ENCODE assay signal across 8 cellular contexts in the genomic region with DNA sequence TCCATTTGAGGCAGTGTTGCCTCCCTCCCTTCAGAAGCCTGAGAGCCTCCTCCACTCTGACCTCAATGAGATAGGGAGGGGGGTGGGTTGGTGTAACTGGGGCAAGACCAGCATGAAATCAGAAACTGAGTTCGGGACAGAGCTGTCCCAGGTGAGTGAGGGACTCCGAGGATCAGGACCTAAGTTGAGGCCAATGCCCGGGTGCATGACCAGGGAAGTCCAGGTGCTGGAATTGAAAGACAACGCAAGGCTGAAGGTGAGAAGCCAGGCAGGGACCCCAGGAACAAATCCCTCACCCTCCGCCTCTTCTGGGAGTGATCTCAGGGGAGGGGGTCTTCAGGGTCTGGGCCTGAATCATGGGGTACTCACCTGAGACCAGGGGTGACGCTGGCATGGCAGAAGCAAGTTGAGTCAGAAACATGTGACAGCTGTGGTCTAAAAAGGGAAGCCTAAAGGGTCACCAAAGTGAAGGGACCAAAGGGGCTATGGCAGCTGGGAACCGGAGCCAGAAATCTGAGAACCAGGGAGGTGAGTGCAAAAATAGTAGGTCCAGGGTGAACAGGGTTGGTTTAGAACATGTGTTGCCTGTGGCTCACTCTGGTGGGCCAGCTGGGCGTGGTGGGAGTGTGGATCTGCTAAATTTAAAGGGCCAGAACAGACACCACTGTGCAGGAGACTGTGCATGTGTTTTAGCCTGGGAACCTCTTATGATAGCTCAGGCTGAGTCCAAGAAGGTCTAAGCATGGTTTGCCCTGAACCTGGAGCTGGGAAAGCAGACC. TPM values are rescaled to one million over a fixed set of nuclear protein-coding genes. Genes with fewer than 3 reads are reported as not detected.
A peak's percentile ranks its signal among the peaks of the same experiment; 100 is the strongest.
DNase-seq lines count a peak whose midpoint lies in the region; ATAC-seq, FAIRE-seq and TF ChIP-seq lines count a peak whose summit lies in the region.
"Had no signal": no experiment of that assay in that cellular context is flagged by ENCODE, and none has a peak within 500 bp of the region (broad histone marks: within the 10 kb centered on the region; RNA-seq: fewer than 3 reads in every experiment).

No MANE protein-coding gene starts in this region.

- peak overlapping the region; percentile 98 for H3K4ac ChIP-seq in IMR-90 (ENCODE audit: low read depth, low read length)

- H4K20me1 ChIP-seq in IMR-90 (ENCODE audit: insufficient read depth, low read length), result peaks cover 6% of the 10 kb centered on the region; the same call in 1 of the 2 replicates

- intact Hi-C loops in IMR-90 (cut with micrococcal nuclease), result loop anchor here (1.0 kb wide), 2 partner anchors 41 to 91 kb away; a partner anchor contains a TSS
- intact Hi-C loops in adrenal gland (cut with DNase I), result no loop called here
- intact Hi-C loops in thyroid gland (cut with DNase I), result no loop called here

- FAIRE-seq in HTR-8/SVneo (lab: Jason Lieb, UNC), result no peak

- H3K4me1 ChIP-seq in IMR-90 (ENCODE audit: control insufficient read depth, insufficient read depth, low read length) (peaks cover 33% of the 10 kb centered on the region), adrenal gland (replicated peaks in 1 of 2) (peaks cover 0 to 14% of the 10 kb centered on the region in 2 donors), thyroid gland (peaks cover 26 to 30% of the 10 kb centered on the region in 2 donors)

- H3K27me3 ChIP-seq in IMR-90 (ENCODE audit: control insufficient read depth, insufficient read depth, low read length) (no peaks in the 10 kb centered on the region), adrenal gland (no peaks in the 10 kb centered on the region), layer of hippocampus (ENCODE audit: control insufficient read depth, insufficient read depth, low read length) (no peaks in the 10 kb centered on the region), thyroid gland (no peaks in the 10 kb centered on the region)

- H3K27ac ChIP-seq in IMR-90 (ENCODE audit: insufficient read depth, low read length) (peak overlapping the region; percentile 92), adrenal gland (peak overlapping the region in 3 of 5 donors; percentile 50 to 85 (median 56)), layer of hippocampus (ENCODE audit: low read depth, low read length) (peak overlapping the region; percentile 47), thyroid gland (peak overlapping the region; percentile 82 to 95 (median 93))

- H3K36me3 ChIP-seq in IMR-90 (ENCODE audit: control insufficient read depth, insufficient read depth, low read length) (no peaks in the 10 kb centered on the region), adrenal gland (replicated peaks in 1 of 2) (no peaks in the 10 kb centered on the region), thyroid gland (no peaks in the 10 kb centered on the region)

- peak; percentile 22; the same call in 1 of the 2 replicates for ATAC-seq in IMR-90 (ENCODE audit: low read depth)

- TSS peak; percentile 62 for BruUV-seq in IMR-90 (replicated peaks; lab: Mats Ljungman, UMichigan)

- peak overlapping the region; percentile 75 for H3K18ac ChIP-seq in IMR-90 (ENCODE audit: low read depth, low read length)

- CTCF ChIA-PET in IMR-90 (lab: Yijun Ruan, JAX), result interaction anchor here (1.0 to 1.7 kb wide), 2 partner anchors 11 to 26 kb away, joined by 3 to 8 read pairs; no protein-coding TSS in a partner anchor

- peak overlapping the region; percentile 89 for H3K56ac ChIP-seq in IMR-90 (ENCODE audit: extremely low read depth, insufficient read depth, low read length)

- no peak overlapping the region for H3K4me3 ChIP-seq in IMR-90 (ENCODE audit: insufficient read depth, low read depth, low read length)
- no peak overlapping the region for H3K4me3 ChIP-seq in adrenal gland
- no peak overlapping the region for H3K4me3 ChIP-seq in thyroid gland (replicated peaks in 1 of 3)

- H4K5ac ChIP-seq in IMR-90 (ENCODE audit: low read depth, low read length), result peak overlapping the region; percentile 62

- H2AFZ ChIP-seq in IMR-90 (replicated peaks; ENCODE audit: low read length, poor library complexity), result peak overlapping the region; percentile 83

- H2BK20ac ChIP-seq in IMR-90 (ENCODE audit: low read depth, low read length), result peak overlapping the region; percentile 65

- H2BK15ac ChIP-seq in IMR-90 (ENCODE audit: low read depth, low read length), result peak overlapping the region; percentile 87

- peak overlapping the region; percentile 99 for H2BK5ac ChIP-seq in IMR-90 (ENCODE audit: low read depth, low read length, poor library complexity, severe bottlenecking)

- H4K8ac ChIP-seq in IMR-90 (ENCODE audit: low read depth in 2 of 2, low read length in 2 of 2), result peak overlapping the region; percentile 82 to 99

- no peak for TF ChIP-seq RAD21 in IMR-90 (IDR thresholded peaks at IDR 0.05; ENCODE audit: low read length)

- peak overlapping the region; percentile 36 for H3K23ac ChIP-seq in IMR-90 (ENCODE audit: low read depth, low read length)

- H3K9me3 ChIP-seq in IMR-90 (ENCODE audit: control insufficient read depth, insufficient read depth, low read length) (no peaks in the 10 kb centered on the region), adrenal gland (replicated peaks in 1 of 3) (no peaks in the 10 kb centered on the region), thyroid gland (no peaks in the 10 kb centered on the region)

- H3K14ac ChIP-seq in IMR-90 (replicated peaks; ENCODE audit: low read depth, low read length), result peak overlapping the region; percentile 97

- in situ Hi-C loops in IMR-90 (cut with MboI; ENCODE audit: low sequenced_read_pairs), result no loop called here

- H3K79me1 ChIP-seq in IMR-90 (ENCODE audit: low read depth in 1 of 2, low read length in 2 of 2), result peaks cover 0 to 29% of the 10 kb centered on the region in 2 experiments; a peak in 2 of 4 replicates

- no peak for TF ChIP-seq CTCF in IMR-90 (conservative IDR thresholded peaks at IDR 0.05; ENCODE audit: low read depth, low read length)
- TF ChIP-seq CTCF in adrenal gland (IDR thresholded peaks at IDR 0.05), result no peak
- TF ChIP-seq CTCF in thyroid gland (IDR thresholded peaks at IDR 0.05), result no peak

- POLR2A ChIA-PET in IMR-90 (lab: Charles Lee; ENCODE audit: unreplicated experiment), result interaction anchor here (0.6 kb wide), 1 partner anchor 9 kb away, joined by 3 read pairs; no protein-coding TSS in a partner anchor

- peak overlapping the region; percentile 99 for H2AK5ac ChIP-seq in IMR-90 (ENCODE audit: low read depth, low read length)

- dilution Hi-C loops in IMR-90 (cut with HindIII; ENCODE audit: low sequenced_read_pairs, unreplicated experiment), result no loop called here

- TF ChIP-seq POLR2A in IMR-90 (IDR thresholded peaks at IDR 0.05; ENCODE audit: low read depth, low read length) (no peak), adrenal gland (IDR thresholded peaks at IDR 0.05) (no peak), thyroid gland (IDR thresholded peaks at IDR 0.05) (no peak)

- WGBS in IMR-90 (ENCODE audit: extremely low coverage in 2 of 2, insufficient read length in 1 of 2), 2 experiments, result 67% methylated on average over 5 of the region's 8 CpGs; no CpG with 5 or more reads in 1 of the 2 experiments
- 88 to 97% (median 93%) methylated on average over 8 of the region's 8 CpGs for WGBS in adrenal gland, 4 donors
- 94 to 95% methylated on average over 8 of the region's 8 CpGs for WGBS in thyroid gland, 2 donors

- peak overlapping the region; percentile 92 for H4K91ac ChIP-seq in IMR-90 (ENCODE audit: insufficient read depth, low read depth, low read length)

- H3K4me2 ChIP-seq in IMR-90 (ENCODE audit: low read depth, low read length), result peak overlapping the region; percentile 17

- DNase-seq in IMR-90, result no peak
- peak in 1 of 7 donors; percentile 16 for DNase-seq in adrenal gland
- DNase-seq in thyroid gland, result no peak
- DNase-seq in NCI-H1105 treated with DMSO at 0.1 percent for 48 hours (lab: John Stamatoyannopoulos, UW), result no peak
- no peak for DNase-seq in HTR-8/SVneo (ENCODE audit: insufficient read length, low spot score)
- no peak for DNase-seq in medulla oblongata (ENCODE audit: extremely low spot score)
- DNase-seq: NCI-H146 had no signal

- H3K9me1 ChIP-seq in IMR-90 (ENCODE audit: insufficient read depth, low read length), result peaks cover 30% of the 10 kb centered on the region

- H2BK120ac ChIP-seq in IMR-90 (ENCODE audit: low read depth, low read length), result peak overlapping the region; percentile 91

- H2AK9ac ChIP-seq in IMR-90 (replicated peaks; ENCODE audit: low read depth, low read length, poor library complexity), result peak overlapping the region; percentile 93

- peak overlapping the region; percentile 70 for H3K9ac ChIP-seq in IMR-90 (ENCODE audit: low read depth, low read length)

TF ChIP-seq in IMR-90, 13 proteins besides CTCF, POLR2A, EP300 and RAD21:
- TF ChIP-seq BHLHE40 (IDR thresholded peaks at IDR 0.05; ENCODE audit: low read depth, low read length), result no peak
- peak; percentile 46; the same call in 1 of the 2 replicates for TF ChIP-seq CHD1 (IDR thresholded peaks at IDR 0.05; ENCODE audit: low read depth, low read length)

RNA-seq across cellular contexts. Expression of a gene that starts 41.1 kb away (rescaled TPM):
- total RNA-seq in IMR-90 (2012; rRNA removed) (30.8 and 35.6 TPM in 2 replicates), adrenal gland (10 to 100 TPM; 12.3 to 36.5 (median 24.4) TPM), thyroid gland (10 to 100 TPM; 42.9 to 58.6 (median 52.4) TPM)
- polyA plus RNA-seq in IMR-90 (2012; rRNA removed) (26.1 and 28.2 TPM in 2 replicates), adrenal gland (10 to 100 TPM; 35.8 to 53.3 (median 36.8) TPM)
- polyA plus RNA-seq in IMR-90 (2012; cell fraction: cytosol; rRNA removed), result 2.9 and 6.5 TPM in 2 replicates
- 9.6 and 84.5 TPM in 2 replicates for polyA plus RNA-seq in IMR-90 (2012; cell fraction: nucleus; rRNA removed; ENCODE audit: low replicate concordance)
